8 cellular contexts compared by ENCODE assay signal in the genomic region with DNA sequence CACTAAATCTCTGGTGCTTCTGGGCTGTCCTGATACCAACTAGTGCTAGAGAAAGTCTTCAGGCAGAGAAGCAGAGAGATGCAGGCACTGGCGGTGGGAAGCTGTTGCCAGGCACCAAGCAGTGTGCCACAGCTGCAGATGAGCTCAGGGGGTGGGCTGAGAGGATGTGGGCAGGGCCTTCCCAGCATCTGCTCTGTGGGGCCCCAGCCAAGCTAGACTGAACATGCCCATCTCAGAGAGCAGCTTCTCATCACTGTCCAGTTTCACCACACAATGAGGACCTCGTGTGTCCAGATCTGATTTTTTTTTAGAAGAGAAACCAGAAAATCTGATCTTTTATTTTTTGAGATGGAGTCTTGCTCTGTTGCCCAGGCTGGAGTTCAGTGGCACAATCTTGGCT. TPM values are rescaled to one million over a fixed set of nuclear protein-coding genes. Genes with fewer than 3 reads are reported as not detected.
DNase-seq lines count a peak whose midpoint lies in the region; ATAC-seq and TF ChIP-seq lines count a peak whose summit lies in the region.

No MANE protein-coding gene starts in this region.

- CTCF ChIA-PET in activated CD4-positive, alpha-beta memory T cell treated with anti-CD3 and anti-CD28 coated beads, Interleukin-2, amount 10 ng/mL, durations not matched to agents 7 days and 5 days (lab: Charles Lee), result interaction anchor here (1.2 kb wide), 2 partner anchors 94 to 130 kb away, joined by 4 to 5 read pairs; no protein-coding TSS in a partner anchor

- TF ChIP-seq CTCF in AG09309 (IDR thresholded peaks at IDR 0.05; ENCODE audit: control insufficient read depth, insufficient read depth, low read depth, low read length, missing control alignments), result no peak
- no peak for TF ChIP-seq CTCF in hepatocyte (IDR thresholded peaks at IDR 0.05; ENCODE audit: poor library complexity)
- TF ChIP-seq CTCF in thyroid gland (IDR thresholded peaks at IDR 0.05), result no peak

- H3K9me3 Mint-ChIP-seq in activated CD4-positive, alpha-beta memory T cell treated with anti-CD3 and anti-CD28 coated beads, Interleukin-2, amount 10 ng/mL, durations not matched to agents 7 days and 5 days, result no peaks in the 10 kb centered on the region

- ATAC-seq in GM21717 (IDR thresholded peaks at IDR 0.05; ENCODE audit: unreplicated experiment), result peak; percentile 69
- ATAC-seq in HG03469 (IDR thresholded peaks at IDR 0.05; ENCODE audit: unreplicated experiment), result no peak

- peaks cover 38% of the 10 kb centered on the region for H3K79me2 ChIP-seq in hepatocyte

- H3K4me3 ChIP-seq in AG09309 (ENCODE audit: control insufficient read depth, low read depth, low read length), result no peak overlapping the region
- H3K4me3 ChIP-seq in hepatocyte, result no peak overlapping the region
- H3K4me3 ChIP-seq in thyroid gland (replicated peaks in 1 of 3), result no peak overlapping the region

- whole genome bisulfite sequencing in hepatocyte (ENCODE audit: low lambda C conversion rate, missing lambda C conversion rate), result 91% methylated on average over 2 of the region's 2 CpGs
- WGBS in thyroid gland, 2 donors, result 84 to 86% methylated on average over 2 of the region's 2 CpGs

- H3K4me3 Mint-ChIP-seq in activated CD4-positive, alpha-beta memory T cell treated with anti-CD3 and anti-CD28 coated beads, Interleukin-2, amount 10 ng/mL, durations not matched to agents 7 days and 5 days, result no peak overlapping the region

- no peaks in the 10 kb centered on the region for H3K27me3 ChIP-seq in hepatocyte
- no peaks in the 10 kb centered on the region for H3K27me3 ChIP-seq in thyroid gland

- H3K9me3 ChIP-seq in hepatocyte (ENCODE audit: low read depth), result no peaks in the 10 kb centered on the region
- H3K9me3 ChIP-seq in thyroid gland, result no peaks in the 10 kb centered on the region

- peak overlapping the region; percentile 40 for H3K27ac Mint-ChIP-seq in activated CD4-positive, alpha-beta memory T cell treated with anti-CD3 and anti-CD28 coated beads, Interleukin-2, amount 10 ng/mL, durations not matched to agents 7 days and 5 days

- peaks cover 3% of the 10 kb centered on the region for H4K20me1 ChIP-seq in hepatocyte (ENCODE audit: insufficient read depth, poor library complexity, severe bottlenecking)

- H3K4me1 Mint-ChIP-seq in activated CD4-positive, alpha-beta memory T cell treated with anti-CD3 and anti-CD28 coated beads, Interleukin-2, amount 10 ng/mL, durations not matched to agents 7 days and 5 days, result peaks cover 18% of the 10 kb centered on the region

- H3K36me3 Mint-ChIP-seq in activated CD4-positive, alpha-beta memory T cell treated with anti-CD3 and anti-CD28 coated beads, Interleukin-2, amount 10 ng/mL, durations not matched to agents 7 days and 5 days (ENCODE audit: low read depth), result peaks cover 8% of the 10 kb centered on the region

- intact Hi-C loops in thyroid gland (cut with DNase I), result no loop called here

- no peak overlapping the region for H3K4me2 ChIP-seq in hepatocyte

- H3K4me1 ChIP-seq in hepatocyte (ENCODE audit: insufficient read depth), result no peaks in the 10 kb centered on the region
- peaks cover 0 to 6% of the 10 kb centered on the region in 2 donors for H3K4me1 ChIP-seq in thyroid gland

- no peak overlapping the region for H2AFZ ChIP-seq in hepatocyte

- DNase-seq in AG09309 (ENCODE audit: low read depth), result peak; percentile 31
- DNase-seq in activated CD4-positive, alpha-beta memory T cell treated with anti-CD3 and anti-CD28 coated beads, Interleukin-2, amount 10 ng/mL, durations not matched to agents 7 days and 5 days, result peak; percentile 52
- peak; percentile 54 for DNase-seq in hepatocyte (ENCODE audit: low spot score)
- DNase-seq in HT-29 (ENCODE audit: low spot score), result no peak
- no peak for DNase-seq in SKM-1 treated with dmso at 0.1 percent for 144 hours (lab: John Stamatoyannopoulos, UW; ENCODE audit: unreplicated experiment)
- no peak for DNase-seq in thyroid gland

- H3K27ac ChIP-seq in hepatocyte (no peak overlapping the region), thyroid gland (no peak overlapping the region)

- POLR2A ChIA-PET in activated CD4-positive, alpha-beta memory T cell treated with anti-CD3 and anti-CD28 coated beads, Interleukin-2, amount 10 ng/mL, durations not matched to agents 7 days and 5 days (lab: Charles Lee), result interaction anchor here (0.6 to 2.0 kb wide), 3 partner anchors 26 to 48 kb away, joined by 3 to 9 read pairs (median 3); partner anchors contain the start of genes EDC4 and PSMB10

- no peaks in the 10 kb centered on the region for H3K27me3 Mint-ChIP-seq in activated CD4-positive, alpha-beta memory T cell treated with anti-CD3 and anti-CD28 coated beads, Interleukin-2, amount 10 ng/mL, durations not matched to agents 7 days and 5 days

- no peaks in the 10 kb centered on the region for H3K9me2 ChIP-seq in hepatocyte (replicated peaks; ENCODE audit: insufficient read depth)

- TF ChIP-seq POLR2A in thyroid gland (IDR thresholded peaks at IDR 0.05), result no peak

- no peaks in the 10 kb centered on the region for H3K36me3 ChIP-seq in hepatocyte (replicated peaks; ENCODE audit: insufficient read depth, low read depth)
- H3K36me3 ChIP-seq in thyroid gland, result peaks cover 8 to 21% of the 10 kb centered on the region in 2 donors

RNA-seq across cellular contexts. Expression of gene PSKH1, which starts 17.1 kb away (rescaled TPM):
- total RNA-seq in activated CD4-positive, alpha-beta memory T cell treated with anti-CD3 and anti-CD28 coated beads, Interleukin-2, amount 10 ng/mL, durations not matched to agents 7 days and 5 days, result 10 to 100 TPM; 19.0 TPM
- total RNA-seq in hepatocyte (29.2 and 30.5 TPM in 2 replicates), thyroid gland (10 to 100 TPM; 20.3 to 35.7 (median 28.8) TPM)
- 38.6 and 44.6 TPM in 2 replicates for polyA plus RNA-seq in hepatocyte
- total RNA-seq in HT-29 (2014; rRNA removed; shearing (Covaris generic)), result 11.5 and 15.1 TPM in 2 replicates

RNA-seq across cellular contexts. Expression of gene CTRL, which starts 21.5 kb away (rescaled TPM):
- total RNA-seq in activated CD4-positive, alpha-beta memory T cell treated with anti-CD3 and anti-CD28 coated beads, Interleukin-2, amount 10 ng/mL, durations not matched to agents 7 days and 5 days, result 1 to 10 TPM; 4.5 to 5.0 TPM
- total RNA-seq in hepatocyte (0.63 TPM in 1 of 2 replicates, not detected in the other), thyroid gland (under 1 TPM in 2 of 4 donors, not detected in 2; 0.34 to 0.94 TPM)
- polyA plus RNA-seq in hepatocyte, result 12.5 and 13.4 TPM in 2 replicates
- 2.2 and 3.5 TPM in 2 replicates for total RNA-seq in HT-29 (2014; rRNA removed; shearing (Covaris generic))

RNA-seq across cellular contexts. Expression of gene NRN1L, which starts 25.5 kb away (rescaled TPM):
- total RNA-seq in activated CD4-positive, alpha-beta memory T cell treated with anti-CD3 and anti-CD28 coated beads, Interleukin-2, amount 10 ng/mL, durations not matched to agents 7 days and 5 days, result 1 to 10 TPM in 1 of 2 experiments, under 1 TPM in 1; 0.76 to 1.3 TPM
- total RNA-seq in hepatocyte (0.73 TPM in 1 of 2 replicates, not detected in the other), thyroid gland (1 to 10 TPM in 1 of 4 donors, not detected in 3; 2.0 TPM)
- polyA plus RNA-seq in hepatocyte, result 1.6 TPM in 1 of 2 replicates, not detected in the other
- total RNA-seq in HT-29 (2014; rRNA removed; shearing (Covaris generic)), result 0.64 and 2.5 TPM in 2 replicates

RNA-seq across cellular contexts. Expression of gene PSMB10, which starts 26.5 kb away (rescaled TPM):
- total RNA-seq in activated CD4-positive, alpha-beta memory T cell treated with anti-CD3 and anti-CD28 coated beads, Interleukin-2, amount 10 ng/mL, durations not matched to agents 7 days and 5 days, result 100 to 1,000 TPM; 236 to 241 TPM
- total RNA-seq in hepatocyte (13.7 and 27.8 TPM in 2 replicates), thyroid gland (10 to 100 TPM; 22.9 to 39.7 (median 32.5) TPM)
- 48.7 and 52.2 TPM in 2 replicates for polyA plus RNA-seq in hepatocyte
- total RNA-seq in HT-29 (2014; rRNA removed; shearing (Covaris generic)), result 173 and 191 TPM in 2 replicates

RNA-seq across cellular contexts. Expression of gene LCAT, which starts 33.8 kb away (rescaled TPM):
- 10 to 100 TPM; 10.7 to 14.8 TPM for total RNA-seq in activated CD4-positive, alpha-beta memory T cell treated with anti-CD3 and anti-CD28 coated beads, Interleukin-2, amount 10 ng/mL, durations not matched to agents 7 days and 5 days
- 15.6 and 19.8 TPM in 2 replicates for total RNA-seq in hepatocyte
- polyA plus RNA-seq in hepatocyte, result 44.6 and 47.3 TPM in 2 replicates
- total RNA-seq in HT-29 (2014; rRNA removed; shearing (Covaris generic)), result 1.4 and 3.3 TPM in 2 replicates
- 10 to 100 TPM in 3 of 4 donors, 1 to 10 TPM in 1; 9.9 to 16.4 (median 13.4) TPM for total RNA-seq in thyroid gland

Comparison
In these comparisons a context has a peak if more than half of its experiments do, and no peak if none do; other contexts are left out.
1. DNase-seq: peak in AG09309 (single experiment), activated CD4-positive, alpha-beta memory T cell treated with anti-CD3 and anti-CD28 coated beads, Interleukin-2, amount 10 ng/mL, durations not matched to agents 7 days and 5 days (single experiment) and hepatocyte (single experiment); none in HT-29 (single experiment), SKM-1 treated with dmso at 0.1 percent for 144 hours (single experiment) and thyroid gland (0 of 2).